In the genomic region with DNA sequence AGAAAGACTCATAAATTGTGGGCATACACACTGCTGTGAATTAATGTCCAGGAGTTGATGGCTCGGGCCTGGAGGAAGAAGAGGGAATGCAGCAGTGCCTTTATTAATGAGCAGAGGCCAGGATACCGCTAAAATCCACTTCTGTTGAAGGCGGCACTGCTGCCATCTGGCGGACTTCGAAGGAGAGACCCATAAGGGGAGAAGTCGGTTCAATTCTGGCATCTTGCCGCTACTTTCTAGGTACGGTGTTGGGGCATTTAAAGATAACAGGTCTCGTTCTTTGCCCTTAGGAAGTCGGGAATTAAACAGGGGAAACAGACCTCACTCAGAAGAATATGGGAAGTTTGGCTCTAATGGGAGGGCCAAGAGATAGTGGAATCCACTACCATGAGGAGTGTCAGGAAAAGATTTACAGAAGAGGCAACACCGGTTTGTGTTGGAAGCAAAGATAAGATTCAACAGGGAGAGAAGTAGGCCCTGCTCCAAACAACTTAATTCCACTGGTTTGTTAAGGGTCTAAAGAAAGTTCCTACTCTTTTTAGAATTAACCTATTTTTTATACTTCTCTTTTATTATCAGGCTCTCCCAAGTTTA, we compare ENCODE assay signal across 8 cellular contexts.
A peak's percentile ranks its signal among the peaks of the same experiment; 100 is the strongest.
DNase-seq lines count a peak whose midpoint lies in the region; ATAC-seq and TF ChIP-seq lines count a peak whose summit lies in the region.

No MANE protein-coding gene starts in this region.

- H3K36me3 ChIP-seq in SK-N-SH (replicated peaks in 1 of 2; ENCODE audit: control insufficient read depth in 1 of 2, insufficient read depth in 2 of 2, low read length in 1 of 2) (no peaks in the 10 kb centered on the region), lower lobe of right lung (no peaks in the 10 kb centered on the region), thyroid gland (no peaks in the 10 kb centered on the region)

- peak; percentile 81 for ATAC-seq in GM21619 (IDR thresholded peaks at IDR 0.05; ENCODE audit: unreplicated experiment)
- ATAC-seq in lower lobe of right lung: peak; percentile 70 to 71

- H3K4me2 ChIP-seq in SK-N-SH: no peak overlapping the region; the same call in 1 of the 2 replicates

- no peaks in the 10 kb centered on the region for H3K27me3 ChIP-seq in SK-N-SH (ENCODE audit: insufficient read depth)
- H3K27me3 ChIP-seq in lower lobe of right lung (ENCODE audit: low read depth): peaks cover 6% of the 10 kb centered on the region
- no peaks in the 10 kb centered on the region for H3K27me3 ChIP-seq in thyroid gland

- no peak for TF ChIP-seq POLR2A in thyroid gland (IDR thresholded peaks at IDR 0.05)

- no peaks in the 10 kb centered on the region; a peak in 1 of 4 replicates for H3K4me1 ChIP-seq in SK-N-SH (ENCODE audit: control insufficient read depth in 1 of 2, insufficient read depth in 2 of 2, low read depth in 1 of 2, low read length in 1 of 2)
- H3K4me1 ChIP-seq in lower lobe of right lung: no peaks in the 10 kb centered on the region
- no peaks in the 10 kb centered on the region for H3K4me1 ChIP-seq in thyroid gland

- no peaks in the 10 kb centered on the region for H3F3A ChIP-seq in SK-N-SH (replicated peaks; ENCODE audit: insufficient read depth)

- intact Hi-C loops in lower lobe of right lung (cut with DNase I) (no loop called here), thyroid gland (cut with DNase I) (no loop called here)

- 7% methylated on average over 10 of the region's 11 CpGs for WGBS in SK-N-SH (ENCODE audit: low lambda C conversion rate)
- WGBS in thyroid gland, 2 donors: 8 to 16% methylated on average over 11 of the region's 11 CpGs

- H3K4me3 ChIP-seq in SK-N-SH (ENCODE audit: low read depth in 2 of 2, low read length in 1 of 2) (peak overlapping the region in 1 of 2 experiments; percentile 16; a peak in 1 of 4 replicates), cardiac fibroblast (replicated peaks in 1 of 2; ENCODE audit: low read depth in 2 of 2, low read length in 2 of 2) (no peak overlapping the region), lower lobe of right lung (no peak overlapping the region), thyroid gland (replicated peaks in 1 of 3) (no peak overlapping the region)

- no peaks in the 10 kb centered on the region for H4K20me1 ChIP-seq in SK-N-SH (ENCODE audit: insufficient read depth)

- CTCF ChIA-PET in SK-N-SH (lab: Yijun Ruan, JAX): interaction anchor here (2.9 to 3.3 kb wide), 2 partner anchors 133 to 236 kb away, joined by 21 to 23 read pairs; a partner anchor contains a TSS

- no peak overlapping the region for H2AFZ ChIP-seq in SK-N-SH (ENCODE audit: low read depth)

- no peaks in the 10 kb centered on the region for H3K9me2 ChIP-seq in SK-N-SH

- DNase-seq in NCI-H2227 (lab: John Stamatoyannopoulos, UW; ENCODE audit: unreplicated experiment): peak; percentile 9
- DNase-seq in NCI-H2227 treated with DMSO at 0.1 percent for 48 hours (lab: John Stamatoyannopoulos, UW): no peak
- DNase-seq in SK-N-SH: peak; percentile 62
- peak; percentile 72 to 78 for DNase-seq in cardiac fibroblast (ENCODE audit: low read depth in 2 of 2)
- DNase-seq in lower lobe of right lung: peak; percentile 61
- peak; percentile 35 to 56 for DNase-seq in thyroid gland

- H3K9me3 ChIP-seq in SK-N-SH (no peaks in the 10 kb centered on the region), lower lobe of right lung (no peaks in the 10 kb centered on the region), thyroid gland (no peaks in the 10 kb centered on the region)

- TF ChIP-seq EP300 in Ishikawa (IDR thresholded peaks at IDR 0.05; ENCODE audit: borderline replicate concordance) (no peak), SK-N-SH (IDR thresholded peaks at IDR 0.05; ENCODE audit: borderline replicate concordance in 1 of 2, low read depth in 1 of 2, low read length in 1 of 2) (no peak)

- peak; percentile 66 for TF ChIP-seq RAD21 in Ishikawa (IDR thresholded peaks at IDR 0.05; ENCODE audit: low read depth)
- TF ChIP-seq RAD21 in SK-N-SH (IDR thresholded peaks at IDR 0.05; ENCODE audit: low read length): peak; percentile 82

- H3K27ac ChIP-seq in SK-N-SH (ENCODE audit: low read depth in 2 of 2, low read length in 1 of 2) (no peak overlapping the region), lower lobe of right lung (no peak overlapping the region), thyroid gland (no peak overlapping the region)

- no peaks in the 10 kb centered on the region for H3K79me2 ChIP-seq in SK-N-SH (ENCODE audit: insufficient read depth)

- POLR2A ChIA-PET in SK-N-SH (lab: Yijun Ruan, JAX): no interaction called here

- H3K9ac ChIP-seq in SK-N-SH: no peak overlapping the region

- TF ChIP-seq CTCF in SK-N-SH (IDR thresholded peaks at IDR 0.05): peak; percentile 82
- TF ChIP-seq CTCF in cardiac fibroblast (IDR thresholded peaks at IDR 0.05; ENCODE audit: low read depth, low read length): peak; percentile 78
- peak; percentile 66 for TF ChIP-seq CTCF in lower lobe of right lung (IDR thresholded peaks at IDR 0.05)
- peak in 4 of 6 experiments; percentile 19 to 67 (median 35) for TF ChIP-seq CTCF in thyroid gland (IDR thresholded peaks at IDR 0.05)

TF ChIP-seq in Ishikawa, 13 proteins besides CTCF, POLR2A, EP300 and RAD21 (continues in another document):
- TF ChIP-seq EGR1 (IDR thresholded peaks at IDR 0.05): no peak
- TF ChIP-seq, protein P1, sequence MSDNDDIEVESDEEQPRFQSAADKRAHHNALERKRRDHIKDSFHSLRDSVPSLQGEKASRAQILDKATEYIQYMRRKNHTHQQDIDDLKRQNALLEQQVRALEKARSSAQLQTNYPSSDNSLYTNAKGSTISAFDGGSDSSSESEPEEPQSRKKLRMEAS (IDR thresholded peaks at IDR 0.05): no peak
- TF ChIP-seq FOXM1 (IDR thresholded peaks at IDR 0.05; ENCODE audit: borderline replicate concordance, low read depth): no peak
- TF ChIP-seq, protein P2, sequence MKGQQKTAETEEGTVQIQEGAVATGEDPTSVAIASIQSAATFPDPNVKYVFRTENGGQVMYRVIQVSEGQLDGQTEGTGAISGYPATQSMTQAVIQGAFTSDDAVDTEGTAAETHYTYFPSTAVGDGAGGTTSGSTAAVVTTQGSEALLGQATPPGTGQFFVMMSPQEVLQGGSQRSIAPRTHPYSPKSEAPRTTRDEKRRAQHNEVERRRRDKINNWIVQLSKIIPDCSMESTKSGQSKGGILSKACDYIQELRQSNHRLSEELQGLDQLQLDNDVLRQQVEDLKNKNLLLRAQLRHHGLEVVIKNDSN (IDR thresholded peaks at IDR 0.05): no peak
- TF ChIP-seq TCF12 (IDR thresholded peaks at IDR 0.05; ENCODE audit: low read depth): no peak
- no peak for TF ChIP-seq NFIC (IDR thresholded peaks at IDR 0.05)
- TF ChIP-seq CEBPB (IDR thresholded peaks at IDR 0.05): no peak
- no peak for TF ChIP-seq YY1 (IDR thresholded peaks at IDR 0.05; ENCODE audit: low read depth)
- TF ChIP-seq CREB1 (IDR thresholded peaks at IDR 0.05; ENCODE audit: low read depth): no peak
- no peak for TF ChIP-seq TAF1 (IDR thresholded peaks at IDR 0.05; ENCODE audit: low read depth)
- TF ChIP-seq ZBTB7A (IDR thresholded peaks at IDR 0.05; ENCODE audit: low read depth): no peak

TF ChIP-seq in SK-N-SH, 30 proteins besides CTCF, POLR2A, EP300 and RAD21:
- TF ChIP-seq SMC3 (IDR thresholded peaks at IDR 0.05; ENCODE audit: low read depth, low read length): peak; percentile 91
- TF ChIP-seq EZH2phosphoT487 (IDR thresholded peaks at IDR 0.05; ENCODE audit: borderline replicate concordance, low read depth): no peak
TF ChIP-seq in SK-N-SH: peak in this region for 1.
